Comparison of ENCODE assay signal across 13 cellular contexts in genomic region chr9:37897665-37898064, GRCh38.
"Had no signal": no experiment of that assay in that cellular context is flagged by ENCODE, and none has a peak within 500 bp of the region (broad histone marks: within the 10 kb centered on the region; RNA-seq: fewer than 3 reads in every experiment).

No MANE protein-coding gene starts in this region.

- H3K27ac ChIP-seq: heart right ventricle, left ventricle myocardium inferior had no signal

- ATAC-seq: heart right ventricle, sciatic nerve had no signal

- H3K9me3 ChIP-seq: heart right ventricle, left ventricle myocardium inferior had no signal

- H3K4me3 ChIP-seq: heart right ventricle, left ventricle myocardium inferior had no signal

- H3K27me3 ChIP-seq: heart right ventricle had no signal

- DNase-seq: activated CD4-positive, alpha-beta T cell treated with anti-CD3 and anti-CD28 coated beads, Interleukin-2, amount 50 U/mL, for 4 hours; activated CD4-positive, CD25-positive, alpha-beta regulatory T cell treated with anti-CD3 and anti-CD28 coated beads, Interleukin-2, amount 50 U/mL, for 72 hours; activated naive CD4-positive, alpha-beta T cell treated with Interleukin-2 at 50 U/mL for 16 hours; activated T-cell treated with anti-CD3 and anti-CD28 coated beads, Interleukin-2, amount 50 U/mL, for 48 hours; endodermal cell; heart right ventricle; left ventricle myocardium inferior; stimulated activated CD4-positive, alpha-beta T cell treated with anti-CD3 and anti-CD28 coated beads, Interleukin-2, amount 100 ng/mL, for 24 hours; stimulated activated naive CD4-positive, alpha-beta T cell; substantia nigra; trophoblast cell had no signal

- FAIRE-seq: keratinocyte had no signal
